In the genomic region with DNA sequence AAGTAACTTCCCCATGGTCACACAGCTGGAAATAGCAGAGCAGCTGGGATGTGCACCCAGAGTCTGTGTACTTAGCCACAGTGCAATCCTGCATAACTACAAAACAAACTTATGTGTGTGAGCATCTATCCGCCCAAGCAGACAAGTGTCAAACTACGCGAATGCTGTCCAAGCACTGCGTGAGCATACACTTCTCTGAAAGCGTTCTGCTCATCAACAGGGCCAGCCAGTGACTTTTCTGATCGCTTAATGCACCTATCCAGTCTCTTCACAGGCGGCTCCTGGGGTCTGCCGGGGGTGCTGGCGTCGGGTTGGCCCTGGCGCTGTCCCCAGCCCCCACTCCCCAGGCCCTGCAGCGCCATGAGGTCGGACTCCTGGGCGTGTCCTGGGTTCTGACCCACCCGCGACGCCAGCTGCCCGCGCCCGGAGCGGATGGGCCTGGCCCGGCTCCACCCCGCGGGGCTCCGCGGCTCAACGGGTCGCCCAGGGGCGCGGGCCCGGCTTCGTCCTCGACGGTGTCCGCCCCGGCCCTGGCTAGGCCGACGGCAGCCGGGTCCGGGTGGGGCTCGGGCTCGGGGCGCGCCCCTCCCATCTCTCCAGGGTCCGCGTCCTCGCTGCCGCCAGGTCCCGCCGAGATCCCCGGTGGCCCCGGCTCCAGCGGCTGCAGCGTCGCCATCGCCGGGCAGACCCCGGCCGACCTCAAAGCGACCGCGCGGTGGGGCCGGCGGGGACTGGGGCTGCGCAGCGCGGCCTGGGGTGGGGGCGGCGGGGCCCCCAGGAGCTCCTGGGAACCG, we compare ENCODE assay signal across 8 cellular contexts. TPM values are rescaled to one million over a fixed set of nuclear protein-coding genes. Genes with fewer than 3 reads are reported as not detected.
DNase-seq lines count a peak whose midpoint lies in the region; FAIRE-seq and TF ChIP-seq lines count a peak whose summit lies in the region.

No MANE protein-coding gene starts in this region.

- H3K9ac ChIP-seq in H1 (replicated peaks in 1 of 4; ENCODE audit: extremely low read depth in 1 of 4, low read depth in 3 of 4, low read length in 3 of 4): peak overlapping the region in 1 of 4 experiments; percentile 35; a peak in 2 of 7 replicates
- H3K9ac ChIP-seq in mucosa of rectum (ENCODE audit: low read depth in 1 of 2, low read length in 2 of 2): peak overlapping the region; percentile 90 to 99

- H3K79me2 ChIP-seq in H1 (ENCODE audit: control insufficient read depth in 1 of 2, insufficient read depth in 2 of 2, low read length in 2 of 2): peaks cover 10 to 36% of the 10 kb centered on the region in 2 experiments

- H4K5ac ChIP-seq in H1 (ENCODE audit: insufficient read length, low read depth, low read length): no peak overlapping the region

- peak overlapping the region; percentile 81 to 84 for H3K4me2 ChIP-seq in H1 (ENCODE audit: insufficient read depth in 1 of 2, low read depth in 2 of 2, low read length in 2 of 2)

- H3K4me1 ChIP-seq in H1 (replicated peaks in 1 of 4; ENCODE audit: control insufficient read depth in 3 of 4, insufficient read depth in 4 of 4, low read length in 3 of 4): peaks cover 2 to 11% (median 4%) of the 10 kb centered on the region in 4 experiments; a peak in 6 of 7 replicates
- H3K4me1 ChIP-seq in mucosa of rectum (ENCODE audit: control insufficient read depth in 2 of 2, insufficient read depth in 2 of 2, low read length in 2 of 2): peaks cover 7 to 9% of the 10 kb centered on the region in 2 donors
- peaks cover 21% of the 10 kb centered on the region for H3K4me1 ChIP-seq in vagina

- H2BK20ac ChIP-seq in H1 (ENCODE audit: low read length): no peak overlapping the region

- peaks cover 16% of the 10 kb centered on the region for H3K79me1 ChIP-seq in H1 (ENCODE audit: low read depth, low read length)

- H2BK5ac ChIP-seq in H1 (ENCODE audit: low read depth, low read length): no peak overlapping the region

- 11% methylated on average over 37 of the region's 71 CpGs; no CpG with 5 or more reads in 1 of the 2 experiments for WGBS in H1 (ENCODE audit: extremely low coverage in 1 of 2, insufficient coverage in 1 of 2, insufficient read length in 1 of 2, insufficient replicate concordance in 2 of 2, low coverage in 1 of 2, low lambda C conversion rate in 2 of 2, missing lambda C conversion rate in 1 of 2), 2 experiments

- no peak overlapping the region for H2AK5ac ChIP-seq in H1 (ENCODE audit: low read depth, low read length)

- no peak overlapping the region for H2BK15ac ChIP-seq in H1 (ENCODE audit: low read length)

- H3K4me3 ChIP-seq in H1 (ENCODE audit: extremely low read depth in 1 of 4, insufficient read depth in 2 of 4, low read depth in 3 of 4, low read length in 4 of 4) (peak overlapping the region; percentile 80 to 99 (median 92)), mucosa of rectum (ENCODE audit: low read length in 2 of 2) (peak overlapping the region; percentile 81 to 86), vagina (peak overlapping the region; percentile 96 to 99)

- H3K27ac ChIP-seq in H1 (ENCODE audit: low read depth, low read length) (no peak overlapping the region), mucosa of rectum (ENCODE audit: low read depth in 2 of 2, low read length in 2 of 2) (peak overlapping the region; percentile 97 to 98), vagina (peak overlapping the region; percentile 92)

- TF ChIP-seq CTCF in H1 (IDR thresholded peaks at IDR 0.05; ENCODE audit: control extremely low read depth in 1 of 3, insufficient read depth in 1 of 3, low read depth in 1 of 3, low read length in 3 of 3) (no peak), vagina (IDR thresholded peaks at IDR 0.05) (no peak)

- intact Hi-C loops in vagina (cut with DNase I): no loop called here

- H3K9me3 ChIP-seq in H1 (ENCODE audit: insufficient read depth in 2 of 2, low read depth in 1 of 2, low read length in 1 of 2) (no peaks in the 10 kb centered on the region; a peak in 1 of 4 replicates), mucosa of rectum (ENCODE audit: control insufficient read depth in 2 of 2, low read length in 2 of 2) (peaks cover 2 to 9% of the 10 kb centered on the region in 2 donors), vagina (no peaks in the 10 kb centered on the region)

- TF ChIP-seq RAD21 in H1 (IDR thresholded peaks at IDR 0.05 in 1 of 2, conservative IDR thresholded peaks at IDR 0.05 in 1 of 2; ENCODE audit: low read depth in 2 of 2, low read length in 2 of 2): no peak

- TF ChIP-seq POLR2A in H1 (IDR thresholded peaks at IDR 0.05; ENCODE audit: control extremely low read depth in 1 of 2, low read depth in 2 of 2, low read length in 2 of 2) (no peak), vagina (IDR thresholded peaks at IDR 0.05) (no peak)

- TF ChIP-seq EP300 in H1 (IDR thresholded peaks at IDR 0.05; ENCODE audit: borderline replicate concordance in 1 of 2, low read depth in 2 of 2, low read length in 2 of 2): no peak

- DNase-seq in NCI-H146 (lab: John Stamatoyannopoulos, UW) (peak; percentile 51), NCI-H146 treated with DMSO at 0.1 percent for 48 hours (lab: John Stamatoyannopoulos, UW; ENCODE audit: unreplicated experiment) (no peak), SK-N-DZ (ENCODE audit: low spot score) (peak; percentile 17), H1 (ENCODE audit: low read depth in 1 of 2, low spot score in 2 of 2) (peak in 1 of 2 experiments; percentile 68), vagina (ENCODE audit: extremely low spot score in 2 of 2) (peak in 1 of 2 donors; percentile 90), NCI-H2029 (lab: John Stamatoyannopoulos, UW) (no peak)
- no peak for DNase-seq in stimulated activated CD4-positive, alpha-beta T cell treated with anti-CD3 and anti-CD28 coated beads, Interleukin-4, amount 100 ng/mL, for 24 hours

- H4K20me1 ChIP-seq in H1 (replicated peaks in 1 of 2; ENCODE audit: control insufficient read depth in 1 of 2, insufficient read depth in 2 of 2, low read length in 2 of 2): peaks cover 0 to 13% of the 10 kb centered on the region in 2 experiments

- 0 out of 2 replicates have a peak overlapping the region, but pooled peaks have one; percentile 80 for H2AFZ ChIP-seq in H1 (ENCODE audit: low read length)

- H3K36me3 ChIP-seq in H1 (ENCODE audit: control insufficient read depth in 2 of 4, insufficient read depth in 4 of 4, low read length in 3 of 4) (no peaks in the 10 kb centered on the region), mucosa of rectum (ENCODE audit: control insufficient read depth in 2 of 2, insufficient read depth in 2 of 2, low read length in 2 of 2) (no peaks in the 10 kb centered on the region), vagina (no peaks in the 10 kb centered on the region)

- peaks cover 13% of the 10 kb centered on the region for H3K23me2 ChIP-seq in H1 (ENCODE audit: low read depth, low read length)

- CTCF ChIA-PET in H1 (lab: Charles Lee; ENCODE audit: partially characterized antibody): no interaction called here

- no peak overlapping the region for H3K4ac ChIP-seq in H1 (replicated peaks; ENCODE audit: insufficient read length, low read depth, low read length)

- H2BK12ac ChIP-seq in H1 (ENCODE audit: low read depth, low read length): no peak overlapping the region

- FAIRE-seq in H1 (lab: Jason Lieb, UNC): no peak

- H2BK120ac ChIP-seq in H1 (replicated peaks; ENCODE audit: low read depth, low read length): no peak overlapping the region

- H4K91ac ChIP-seq in H1 (replicated peaks; ENCODE audit: insufficient read length, low read length): no peak overlapping the region

- H4K8ac ChIP-seq in H1 (ENCODE audit: extremely low read depth, insufficient read depth, low read length): peak overlapping the region; percentile 83

- no peak overlapping the region for H3K56ac ChIP-seq in H1 (replicated peaks; ENCODE audit: insufficient read length, low read depth, low read length)

- peaks cover 0 to 11% (median 6%) of the 10 kb centered on the region in 4 experiments; a peak in 5 of 7 replicates for H3K27me3 ChIP-seq in H1 (replicated peaks in 1 of 4; ENCODE audit: control insufficient read depth in 3 of 4, extremely low read depth in 1 of 4, insufficient read depth in 3 of 4, low read length in 3 of 4)
- no peaks in the 10 kb centered on the region for H3K27me3 ChIP-seq in mucosa of rectum (ENCODE audit: control insufficient read depth in 2 of 2, insufficient read depth in 2 of 2, low read length in 2 of 2)
- H3K27me3 ChIP-seq in vagina: no peaks in the 10 kb centered on the region

- H3K18ac ChIP-seq in H1 (ENCODE audit: extremely low read depth, low read length): no peak overlapping the region; the same call in none of the 2 replicates

- H3K23ac ChIP-seq in H1 (ENCODE audit: insufficient read length): no peak overlapping the region

- no peak overlapping the region for H3K14ac ChIP-seq in H1 (ENCODE audit: insufficient read length)

- POLR2A ChIA-PET in H1 (lab: Charles Lee; ENCODE audit: partially characterized antibody): interaction anchor here (1.1 kb wide), 1 partner anchor 31 kb away, joined by 5 read pairs; a partner anchor contains a TSS

TF ChIP-seq in H1, 55 proteins besides CTCF, POLR2A, EP300 and RAD21 (continues in another document):
- TF ChIP-seq BACH1 (IDR thresholded peaks at IDR 0.05; ENCODE audit: low read length) (no peak), EZH2 (IDR thresholded peaks at IDR 0.05; ENCODE audit: low read depth, low read length, severe bottlenecking) (peak; percentile 35)

RNA-seq across cellular contexts. Expression of a gene that starts 1.3 kb away (rescaled TPM):
- 36.1 and 38.0 TPM in 2 replicates for polyA plus RNA-seq in SK-N-DZ (2014; cell fraction: cytosol; rRNA removed)
- polyA plus RNA-seq in SK-N-DZ (2014; cell fraction: nucleus; rRNA removed): 66.3 and 108 TPM in 2 replicates
- 45.9 and 50.8 TPM in 2 replicates for total RNA-seq in H1 (2021; fragmentation: NEBNext Ultra II Directional; extraction: Animal tissue kit (Norgen Biotek cat#: 25700))
- polyA plus RNA-seq in H1 (2011; rRNA removed): 5.0 and 8.5 TPM in 2 replicates
- 10.1 TPM for polyA plus RNA-seq in H1 (2011; cell fraction: cytosol; rRNA removed)
- 15.0 TPM for polyA plus RNA-seq in H1 (2011; cell fraction: nucleus; rRNA removed)
- polyA plus RNA-seq in H1 (2012, experiment 1 of 2): 9.4 to 26.8 TPM (median 15.3 TPM) in 4 replicates
- 1.6 TPM for polyA plus RNA-seq in H1 (2012, experiment 2 of 2)
- polyA plus RNA-seq in H1 (2013, experiment 1 of 2): 30.8 TPM
- polyA plus RNA-seq in H1 (2013, experiment 2 of 2): 27.7 TPM
- polyA minus RNA-seq in H1 (2011; rRNA and poly(A)+ RNA removed): 38.2 and 46.9 TPM in 2 replicates
- polyA minus RNA-seq in H1 (2011; cell fraction: cytosol; rRNA and poly(A)+ RNA removed): 20.7 TPM
- 99.1 TPM for polyA minus RNA-seq in H1 (2011; cell fraction: nucleus; rRNA and poly(A)+ RNA removed)
- 32.2 TPM for total RNA-seq in vagina

RNA-seq across cellular contexts. Expression of a gene that starts 31.0 kb away (rescaled TPM):
- polyA plus RNA-seq in SK-N-DZ (2014; cell fraction: cytosol; rRNA removed): 1.4 and 2.2 TPM in 2 replicates
- 2.0 and 3.2 TPM in 2 replicates for polyA plus RNA-seq in SK-N-DZ (2014; cell fraction: nucleus; rRNA removed)
- total RNA-seq in H1 (2021; fragmentation: NEBNext Ultra II Directional; extraction: Animal tissue kit (Norgen Biotek cat#: 25700)): 33.3 and 35.7 TPM in 2 replicates
- 1.3 and 1.9 TPM in 2 replicates for polyA plus RNA-seq in H1 (2011; rRNA removed)
- polyA plus RNA-seq in H1 (2011; cell fraction: cytosol; rRNA removed): 4.3 TPM
- polyA plus RNA-seq in H1 (2011; cell fraction: nucleus; rRNA removed): 4.8 TPM
- polyA plus RNA-seq in H1 (2012, experiment 1 of 2): 5.3 to 13.0 TPM (median 6.7 TPM) in 4 replicates
- polyA plus RNA-seq in H1 (2012, experiment 2 of 2): 0.52 TPM
- 18.2 TPM for polyA plus RNA-seq in H1 (2013, experiment 1 of 2)
- 16.7 TPM for polyA plus RNA-seq in H1 (2013, experiment 2 of 2)
- 12.1 and 25.8 TPM in 2 replicates for polyA minus RNA-seq in H1 (2011; rRNA and poly(A)+ RNA removed)
- polyA minus RNA-seq in H1 (2011; cell fraction: cytosol; rRNA and poly(A)+ RNA removed): 16.1 TPM
- 53.2 TPM for polyA minus RNA-seq in H1 (2011; cell fraction: nucleus; rRNA and poly(A)+ RNA removed)
- 0.98 TPM for total RNA-seq in vagina

Comparison
In these comparisons a context has a peak if more than half of its experiments do, and no peak if none do; other contexts are left out.
1. DNase-seq: peak in NCI-H146 (single experiment) and SK-N-DZ (single experiment); none in NCI-H146 treated with DMSO at 0.1 percent for 48 hours (single experiment), stimulated activated CD4-positive, alpha-beta T cell treated with anti-CD3 and anti-CD28 coated beads, Interleukin-4, amount 100 ng/mL, for 24 hours (single experiment) and NCI-H2029 (single experiment).
2. RNA of a gene that starts 31.0 kb away (total RNA-seq): 33.3 to 35.7 TPM in H1; 0.98 TPM in vagina (single experiment); every median in the first group is over 10 times any median in the second.
3. Peak in every context shown above with its lines, with median percentiles within 50 percentile points of each other: H3K4me3 ChIP-seq.